Comparison of ENCODE assay signal across 1 cellular context in the genomic region with DNA sequence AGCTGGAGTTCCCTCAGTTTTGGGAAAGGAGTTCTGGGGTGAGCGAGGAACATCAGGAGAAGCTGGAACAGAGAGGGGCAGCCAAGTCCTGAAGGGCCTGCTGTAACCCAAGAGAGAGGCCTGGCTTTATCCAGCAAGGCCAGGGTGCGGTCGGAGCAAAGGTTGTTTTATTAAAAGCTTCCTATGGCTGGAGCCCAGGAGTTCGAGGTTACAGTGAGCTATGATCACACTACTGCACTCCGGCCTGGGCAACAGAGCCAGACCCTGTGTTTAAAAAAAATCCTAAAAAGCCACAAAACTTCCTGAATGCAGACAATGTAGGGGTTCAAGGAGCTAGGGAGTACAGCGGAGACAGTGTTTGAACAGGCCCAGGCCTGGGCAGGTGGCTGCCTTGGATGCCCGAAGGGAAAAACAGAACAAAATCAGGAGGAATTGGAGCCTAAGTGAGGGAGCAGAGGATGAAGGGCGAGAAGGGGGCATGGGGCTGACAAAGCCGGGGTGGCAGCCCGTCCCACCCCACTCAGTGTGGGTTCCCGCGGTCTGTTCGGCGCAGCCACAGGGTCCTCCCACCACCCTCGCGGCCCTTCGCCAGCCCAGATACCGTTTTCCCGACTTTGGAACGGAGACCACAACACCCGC.
TF ChIP-seq lines count a peak whose summit lies in the region.

No MANE protein-coding gene starts in this region.

TF ChIP-seq in K562, 482 proteins besides CTCF, POLR2A, EP300 and RAD21 (continued from another document):
- TF ChIP-seq HSF4 (CRISPR knock-in tag; IDR thresholded peaks at IDR 0.05; ENCODE audit: borderline replicate concordance) (no peak), DDX20 (tag; IDR thresholded peaks at IDR 0.05; ENCODE audit: low read depth) (no peak), ZNF57 (CRISPR knock-in tag; IDR thresholded peaks at IDR 0.05) (no peak), CHD1 (IDR thresholded peaks at IDR 0.05; ENCODE audit: low read length) (peak; percentile 96)
- TF ChIP-seq, protein P1, sequence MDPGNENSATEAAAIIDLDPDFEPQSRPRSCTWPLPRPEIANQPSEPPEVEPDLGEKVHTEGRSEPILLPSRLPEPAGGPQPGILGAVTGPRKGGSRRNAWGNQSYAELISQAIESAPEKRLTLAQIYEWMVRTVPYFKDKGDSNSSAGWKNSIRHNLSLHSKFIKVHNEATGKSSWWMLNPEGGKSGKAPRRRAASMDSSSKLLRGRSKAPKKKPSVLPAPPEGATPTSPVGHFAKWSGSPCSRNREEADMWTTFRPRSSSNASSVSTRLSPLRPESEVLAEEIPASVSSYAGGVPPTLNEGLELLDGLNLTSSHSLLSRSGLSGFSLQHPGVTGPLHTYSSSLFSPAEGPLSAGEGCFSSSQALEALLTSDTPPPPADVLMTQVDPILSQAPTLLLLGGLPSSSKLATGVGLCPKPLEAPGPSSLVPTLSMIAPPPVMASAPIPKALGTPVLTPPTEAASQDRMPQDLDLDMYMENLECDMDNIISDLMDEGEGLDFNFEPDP (CRISPR knock-in tag; IDR thresholded peaks at IDR 0.05), result no peak
